Comparison of ENCODE assay signal across 19 cellular contexts in genomic region chr1:37360011-37360410, GRCh38.
"Had no signal": no experiment of that assay in that cellular context is flagged by ENCODE, and none has a peak within 500 bp of the region (broad histone marks: within the 10 kb centered on the region; RNA-seq: fewer than 3 reads in every experiment).

No MANE protein-coding gene starts in this region.

- H3K27ac ChIP-seq: colonic mucosa, dorsolateral prefrontal cortex, esophagus squamous epithelium, gastrocnemius medialis, ovary, prostate gland, right atrium auricular region, tibial nerve had no signal

- DNase-seq: activated CD4-positive, alpha-beta memory T cell treated with anti-CD3 and anti-CD28 coated beads, Interleukin-2, amount 10 ng/mL, durations not matched to agents 7 days and 5 days; activated CD4-positive, alpha-beta T cell treated with anti-CD3 and anti-CD28 coated beads, Interleukin-2, amount 10 ng/mL, durations not matched to agents 24 days and 14 days; activated effector memory CD4-positive, alpha-beta T cell treated with Interleukin-2 at 50 U/mL for 16 hours; activated naive CD4-positive, alpha-beta T cell treated with anti-CD3 and anti-CD28 coated beads, Interleukin-2, amount 10 ng/mL, durations not matched to agents 7 days and 5 days; activated T-cell treated with anti-CD3 and anti-CD28 coated beads, Interleukin-2, amount 50 U/mL, for 72 hours; amygdala; colonic mucosa; dorsolateral prefrontal cortex; endodermal cell; esophagus squamous epithelium; gastrocnemius medialis; hippocampal formation; left ventricle myocardium superior; midbrain; ovary; stimulated activated CD4-positive, alpha-beta T cell treated with anti-CD3 and anti-CD28 coated beads, Interleukin-4, amount 100 ng/mL, for 24 hours had no signal

- H3K27me3 ChIP-seq: colonic mucosa, ovary, right atrium auricular region, tibial nerve had no signal

- H3K4me1 ChIP-seq: colonic mucosa, esophagus squamous epithelium, gastrocnemius medialis, prostate gland, right atrium auricular region had no signal

- H3K9me3 ChIP-seq: colonic mucosa, esophagus squamous epithelium, gastrocnemius medialis, ovary, prostate gland, right atrium auricular region, tibial nerve had no signal

- H3K4me3 ChIP-seq: colonic mucosa, dorsolateral prefrontal cortex, esophagus squamous epithelium, gastrocnemius medialis, ovary, prostate gland, right atrium auricular region, tibial nerve had no signal

- H3K36me3 ChIP-seq: colonic mucosa, esophagus squamous epithelium, gastrocnemius medialis, ovary, prostate gland, right atrium auricular region, tibial nerve had no signal
